Comparison of ENCODE assay signal across 30 cellular contexts in the genomic region with DNA sequence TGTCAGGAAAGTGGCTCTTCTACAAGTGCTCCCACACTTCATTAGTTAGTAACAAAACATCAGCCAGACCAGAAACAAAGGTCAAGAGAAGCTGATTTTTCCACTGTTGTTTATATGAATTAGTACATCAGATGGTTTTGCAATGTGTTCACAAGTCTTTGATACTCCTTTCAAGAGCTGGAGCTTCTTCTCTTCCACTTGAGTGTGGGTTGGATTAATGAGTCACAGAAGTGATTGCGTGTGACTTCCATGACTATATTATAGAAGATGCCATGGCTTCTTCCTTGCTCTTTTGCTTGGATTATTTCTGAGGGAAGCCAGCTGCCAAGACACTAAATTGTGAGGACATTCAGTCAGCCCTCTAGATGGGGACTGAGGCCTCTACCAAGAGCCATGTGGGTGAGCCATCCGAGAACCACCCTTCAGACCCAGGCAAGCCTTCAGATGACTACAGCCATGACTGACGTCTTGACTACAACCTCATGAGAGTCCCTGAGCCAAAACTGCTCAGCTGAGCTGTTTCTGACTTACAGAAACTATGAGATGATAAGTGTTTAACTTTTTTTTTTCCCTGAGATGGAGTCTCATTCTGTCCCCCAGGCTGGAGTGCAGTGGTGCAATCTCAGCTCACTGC. TPM values are rescaled to one million over a fixed set of nuclear protein-coding genes. Genes with fewer than 3 reads are reported as not detected.
A peak's percentile ranks its signal among the peaks of the same experiment; 100 is the strongest.
DNase-seq lines count a peak whose midpoint lies in the region; ATAC-seq and TF ChIP-seq lines count a peak whose summit lies in the region.
"Had no signal": no experiment of that assay in that cellular context is flagged by ENCODE, and none has a peak within 500 bp of the region (broad histone marks: within the 10 kb centered on the region; RNA-seq: fewer than 3 reads in every experiment).

No MANE protein-coding gene starts in this region.

- H3K4me1 ChIP-seq in HEK293 (ENCODE audit: control insufficient read depth, insufficient read depth, low read length) (no peaks in the 10 kb centered on the region), mesenchymal stem cell (ENCODE audit: control insufficient read depth, insufficient read depth, low read depth, low read length) (peaks cover under 1% of the 10 kb centered on the region)
- H3K4me1 ChIP-seq: gastrocnemius medialis, lower lobe of right lung, psoas muscle, thyroid gland had no signal

- H3K4me3 ChIP-seq in HEK293 (ENCODE audit: low read depth, low read length) (no peak overlapping the region), mesenchymal stem cell (ENCODE audit: insufficient read depth in 1 of 2, low read depth in 1 of 2, low read length in 2 of 2) (no peak overlapping the region)
- H3K4me3 ChIP-seq: cardiac muscle cell, gastrocnemius medialis, lower lobe of right lung, mucosa of descending colon, PC-9, psoas muscle, thyroid gland had no signal

- H4K91ac ChIP-seq in mesenchymal stem cell (ENCODE audit: low read length): no peak overlapping the region

- peak overlapping the region in 1 of 2 experiments; percentile 1 for H3K18ac ChIP-seq in mesenchymal stem cell (ENCODE audit: low read depth in 1 of 2, low read length in 2 of 2)

- no peaks in the 10 kb centered on the region for H3K79me1 ChIP-seq in mesenchymal stem cell (replicated peaks; ENCODE audit: low read length, poor library complexity, severe bottlenecking)

- H3K36me3 ChIP-seq in HEK293 (ENCODE audit: control insufficient read depth in 2 of 2, insufficient read depth in 1 of 2, low read length in 2 of 2) (no peaks in the 10 kb centered on the region), mesenchymal stem cell (ENCODE audit: control insufficient read depth in 1 of 2, insufficient read depth in 2 of 2, low read depth in 1 of 2, low read length in 2 of 2) (no peaks in the 10 kb centered on the region)
- H3K36me3 ChIP-seq: cardiac muscle cell, gastrocnemius medialis, lower lobe of right lung, thyroid gland had no signal

- no peak overlapping the region for H2BK12ac ChIP-seq in mesenchymal stem cell (ENCODE audit: low read length in 2 of 2)

- H4K8ac ChIP-seq in mesenchymal stem cell (ENCODE audit: low read length): no peak overlapping the region

- POLR2A ChIA-PET in HEK293 (lab: Yijun Ruan, JAX): no interaction called here

- WGBS in mesenchymal stem cell: 48% methylated on average over 2 of the region's 3 CpGs

- no peak overlapping the region for H2BK120ac ChIP-seq in mesenchymal stem cell (ENCODE audit: low read depth, low read length)

- H2BK15ac ChIP-seq in mesenchymal stem cell (ENCODE audit: low read depth, poor library complexity, severe bottlenecking): no peak overlapping the region

- H3K14ac ChIP-seq in mesenchymal stem cell (ENCODE audit: low read length in 2 of 2): no peak overlapping the region

- H3K27ac ChIP-seq in C4-2B (peak overlapping the region; percentile 99), HEK293 (ENCODE audit: extremely low read depth, low read depth, low read length) (no peak overlapping the region), epithelial cell of prostate (peak overlapping the region; percentile 54), mesenchymal stem cell (ENCODE audit: low read length, poor library complexity, severe bottlenecking) (no peak overlapping the region)
- H3K27ac ChIP-seq: cardiac muscle cell, gastrocnemius medialis, lower lobe of right lung, PC-9, psoas muscle, thyroid gland had no signal

- no peak overlapping the region for H3K9ac ChIP-seq in mesenchymal stem cell (ENCODE audit: low read length)
- H3K9ac ChIP-seq: SK-N-SH had no signal

- no peak overlapping the region for H3K23ac ChIP-seq in mesenchymal stem cell (ENCODE audit: low read length in 2 of 2)

- H2BK5ac ChIP-seq in mesenchymal stem cell (ENCODE audit: low read depth, low read length, poor library complexity, severe bottlenecking): no peak overlapping the region

- TF ChIP-seq CTCF in C4-2B (conservative IDR thresholded peaks at IDR 0.05) (no peak), HEK293 (tag by site-specific recombination; IDR thresholded peaks at IDR 0.05) (no peak)

- no peak overlapping the region for H3K4me2 ChIP-seq in mesenchymal stem cell (ENCODE audit: low read length, poor library complexity, severe bottlenecking)
- H3K4me2 ChIP-seq: PC-9, SK-N-SH had no signal

- H2AFZ ChIP-seq in mesenchymal stem cell (ENCODE audit: low read depth, low read length): no peak overlapping the region
- H2AFZ ChIP-seq: PC-9 had no signal

- peaks cover 0 to 3% of the 10 kb centered on the region in 2 experiments for H3K27me3 ChIP-seq in mesenchymal stem cell (ENCODE audit: control insufficient read depth in 1 of 2, insufficient read depth in 1 of 2, low read length in 2 of 2)
- H3K27me3 ChIP-seq: cardiac muscle cell, thyroid gland had no signal

- H3K9me3 ChIP-seq in HEK293 (ENCODE audit: control insufficient read depth, insufficient read depth, low read depth, low read length) (no peaks in the 10 kb centered on the region), mesenchymal stem cell (ENCODE audit: control insufficient read depth, low read length) (no peaks in the 10 kb centered on the region)
- H3K9me3 ChIP-seq: Caco-2, gastrocnemius medialis, lower lobe of right lung, mucosa of descending colon, psoas muscle, SK-N-SH, thyroid gland had no signal

- ATAC-seq in HG03097 (IDR thresholded peaks at IDR 0.05; ENCODE audit: low FRiP score, unreplicated experiment) (no peak), HG02610 (IDR thresholded peaks at IDR 0.05; ENCODE audit: unreplicated experiment) (no peak)
- ATAC-seq: activated CD8-positive, alpha-beta T cell treated with anti-CD3 and anti-CD28 coated beads, Interleukin-2, amount 10 ng/mL, durations not matched to agents 7 days and 5 days; gastrocnemius medialis; mucosa of descending colon; natural killer cell; psoas muscle; sciatic nerve had no signal

- H2AK5ac ChIP-seq in mesenchymal stem cell (ENCODE audit: low read length, severe bottlenecking): no peak overlapping the region

- no peak overlapping the region for H3K4ac ChIP-seq in mesenchymal stem cell (ENCODE audit: low read depth in 1 of 2, low read length in 2 of 2)

- CTCF ChIA-PET in HEK293 (lab: Yijun Ruan, JAX): interaction anchor here (0.6 to 0.8 kb wide), 2 partner anchors 12 to 19 kb away, joined by 3 read pairs; no protein-coding TSS in a partner anchor

- DNase-seq in epithelial cell of prostate (ENCODE audit: low read depth, low spot score) (no peak), mesenchymal stem cell (peak; percentile 98), DMS153 (lab: John Stamatoyannopoulos, UW) (no peak)
- DNase-seq: ACHN; activated CD8-positive, alpha-beta T cell treated with anti-CD3 and anti-CD28 coated beads, Interleukin-2, amount 10 ng/mL, durations not matched to agents 7 days and 5 days; anterior cingulate cortex; Caco-2; cortex of kidney; effector memory CD4-positive, alpha-beta T cell; erythroblast; gastrocnemius medialis; lower lobe of right lung; mucosa of descending colon; natural killer cell; NCI-H146; NCI-H226; nucleus accumbens; PC-9; psoas muscle; SK-N-SH; stimulated activated CD4-positive, alpha-beta T cell treated with anti-CD3 and anti-CD28 coated beads, Interleukin-4, amount 100 ng/mL, for 1 hour; T-helper 2 cell; thyroid gland had no signal

TF ChIP-seq in HEK293, 187 proteins besides CTCF, POLR2A, EP300 and RAD21:
- TF ChIP-seq SCRT2 (tag by site-specific recombination; IDR thresholded peaks at IDR 0.05): no peak
- TF ChIP-seq, protein P1, sequence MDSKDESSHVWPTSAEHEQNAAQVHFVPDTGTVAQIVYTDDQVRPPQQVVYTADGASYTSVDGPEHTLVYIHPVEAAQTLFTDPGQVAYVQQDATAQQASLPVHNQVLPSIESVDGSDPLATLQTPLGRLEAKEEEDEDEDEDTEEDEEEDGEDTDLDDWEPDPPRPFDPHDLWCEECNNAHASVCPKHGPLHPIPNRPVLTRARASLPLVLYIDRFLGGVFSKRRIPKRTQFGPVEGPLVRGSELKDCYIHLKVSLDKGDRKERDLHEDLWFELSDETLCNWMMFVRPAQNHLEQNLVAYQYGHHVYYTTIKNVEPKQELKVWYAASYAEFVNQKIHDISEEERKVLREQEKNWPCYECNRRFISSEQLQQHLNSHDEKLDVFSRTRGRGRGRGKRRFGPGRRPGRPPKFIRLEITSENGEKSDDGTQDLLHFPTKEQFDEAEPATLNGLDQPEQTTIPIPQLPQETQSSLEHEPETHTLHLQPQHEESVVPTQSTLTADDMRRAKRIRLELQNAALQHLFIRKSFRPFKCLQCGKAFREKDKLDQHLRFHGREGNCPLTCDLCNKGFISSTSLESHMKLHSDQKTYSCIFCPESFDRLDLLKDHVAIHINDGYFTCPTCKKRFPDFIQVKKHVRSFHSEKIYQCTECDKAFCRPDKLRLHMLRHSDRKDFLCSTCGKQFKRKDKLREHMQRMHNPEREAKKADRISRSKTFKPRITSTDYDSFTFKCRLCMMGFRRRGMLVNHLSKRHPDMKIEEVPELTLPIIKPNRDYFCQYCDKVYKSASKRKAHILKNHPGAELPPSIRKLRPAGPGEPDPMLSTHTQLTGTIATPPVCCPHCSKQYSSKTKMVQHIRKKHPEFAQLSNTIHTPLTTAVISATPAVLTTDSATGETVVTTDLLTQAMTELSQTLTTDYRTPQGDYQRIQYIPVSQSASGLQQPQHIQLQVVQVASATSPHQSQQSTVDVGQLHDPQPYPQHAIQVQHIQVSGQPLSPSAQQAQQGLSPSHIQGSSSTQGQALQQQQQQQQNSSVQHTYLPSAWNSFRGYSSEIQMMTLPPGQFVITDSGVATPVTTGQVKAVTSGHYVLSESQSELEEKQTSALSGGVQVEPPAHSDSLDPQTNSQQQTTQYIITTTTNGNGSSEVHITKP (tag by site-specific recombination; IDR thresholded peaks at IDR 0.05): peak; percentile 61; the same call in 1 of the 2 replicates

RNA-seq across cellular contexts. Expression of a gene that starts 18.1 kb away (rescaled TPM):
- 0.03 TPM for polyA plus RNA-seq in mesenchymal stem cell (2013, experiment 1 of 2)
- polyA plus RNA-seq in mesenchymal stem cell (2013, experiment 2 of 2): 0.01 TPM
- polyA plus RNA-seq: CD14-positive monocyte had no signal

Comparison
In these comparisons a context has a peak if more than half of its experiments do, and no peak if none do; other contexts are left out.
1. H3K27ac ChIP-seq: peak in C4-2B (single experiment) and epithelial cell of prostate (single experiment); none in HEK293 (single experiment) and mesenchymal stem cell (single experiment).